9 cellular contexts compared by ENCODE assay signal in genomic region chr15:31342781-31343626, GRCh38. TPM values are rescaled to one million over a fixed set of nuclear protein-coding genes. Genes with fewer than 3 reads are reported as not detected.
A peak's percentile ranks its signal among the peaks of the same experiment; 100 is the strongest.
DNase-seq lines count a peak whose midpoint lies in the region; ATAC-seq and TF ChIP-seq lines count a peak whose summit lies in the region.
"Had no signal": no experiment of that assay in that cellular context is flagged by ENCODE, and none has a peak within 500 bp of the region (broad histone marks: within the 10 kb centered on the region; RNA-seq: fewer than 3 reads in every experiment).

No MANE protein-coding gene starts in this region.

- no peaks in the 10 kb centered on the region for H3K27me3 Mint-ChIP-seq in activated CD4-positive, alpha-beta T cell treated with anti-CD3 and anti-CD28 coated beads, Interleukin-2, amount 10 ng/mL, durations not matched to agents 7 days and 5 days
- H3K27me3 Mint-ChIP-seq in stimulated activated naive B cell treated with anti-CD40 and anti-IgM and Interleukin-4, amounts not matched to agents 10 μg/mL and 1 μg/mL and 100 μg/mL, for 72 hours = no peaks in the 10 kb centered on the region

- H3K36me3 ChIP-seq in right atrium auricular region = peaks cover 3% of the 10 kb centered on the region

- CTCF ChIA-PET in activated CD4-positive, alpha-beta T cell treated with anti-CD3 and anti-CD28 coated beads, Interleukin-2, amount 10 ng/mL, durations not matched to agents 7 days and 5 days (lab: Charles Lee) = interaction anchor here (0.6 to 1.9 kb wide), 5 partner anchors 23 to 147 kb away, joined by 3 to 6 read pairs (median 4); no protein-coding TSS in a partner anchor

- H3K4me1 ChIP-seq in right atrium auricular region = peaks cover 0 to 100% of the 10 kb centered on the region in 2 donors

- H3K36me3 Mint-ChIP-seq in activated CD4-positive, alpha-beta T cell treated with anti-CD3 and anti-CD28 coated beads, Interleukin-2, amount 10 ng/mL, durations not matched to agents 7 days and 5 days (ENCODE audit: low read depth) = peaks cover 54% of the 10 kb centered on the region
- peaks cover 27 to 32% of the 10 kb centered on the region in 2 donors for H3K36me3 Mint-ChIP-seq in stimulated activated naive B cell treated with anti-CD40 and anti-IgM and Interleukin-4, amounts not matched to agents 10 μg/mL and 1 μg/mL and 100 μg/mL, for 72 hours

- H3K27ac Mint-ChIP-seq in activated CD4-positive, alpha-beta T cell treated with anti-CD3 and anti-CD28 coated beads, Interleukin-2, amount 10 ng/mL, durations not matched to agents 7 days and 5 days = peak overlapping the region; percentile 95
- H3K27ac Mint-ChIP-seq in stimulated activated naive B cell treated with anti-CD40 and anti-IgM and Interleukin-4, amounts not matched to agents 10 μg/mL and 1 μg/mL and 100 μg/mL, for 72 hours = peak overlapping the region; percentile 92

- no peak for ATAC-seq in stimulated activated naive B cell treated with anti-CD40 and anti-IgM and Interleukin-4, amounts not matched to agents 10 μg/mL and 1 μg/mL and 100 μg/mL, for 72 hours (replicated peaks)
- ATAC-seq in HG03354 (IDR thresholded peaks at IDR 0.05; ENCODE audit: poor library complexity, severe bottlenecking, unreplicated experiment) = no peak

- TF ChIP-seq CTCF in right atrium auricular region (IDR thresholded peaks at IDR 0.05) = no peak

- H3K4me1 Mint-ChIP-seq in activated CD4-positive, alpha-beta T cell treated with anti-CD3 and anti-CD28 coated beads, Interleukin-2, amount 10 ng/mL, durations not matched to agents 7 days and 5 days = peaks cover 100% of the 10 kb centered on the region
- peaks cover 84 to 100% of the 10 kb centered on the region in 2 donors for H3K4me1 Mint-ChIP-seq in stimulated activated naive B cell treated with anti-CD40 and anti-IgM and Interleukin-4, amounts not matched to agents 10 μg/mL and 1 μg/mL and 100 μg/mL, for 72 hours

- no peaks in the 10 kb centered on the region for H3K9me3 Mint-ChIP-seq in activated CD4-positive, alpha-beta T cell treated with anti-CD3 and anti-CD28 coated beads, Interleukin-2, amount 10 ng/mL, durations not matched to agents 7 days and 5 days
- H3K9me3 Mint-ChIP-seq in stimulated activated naive B cell treated with anti-CD40 and anti-IgM and Interleukin-4, amounts not matched to agents 10 μg/mL and 1 μg/mL and 100 μg/mL, for 72 hours = no peaks in the 10 kb centered on the region

- no peak overlapping the region for H3K4me3 ChIP-seq in right atrium auricular region

- H3K27me3 ChIP-seq in right atrium auricular region = no peaks in the 10 kb centered on the region

- DNase-seq in activated CD4-positive, alpha-beta T cell treated with anti-CD3 and anti-CD28 coated beads for 48 hours = peak; percentile 47
- no peak for DNase-seq in activated CD4-positive, alpha-beta T cell treated with anti-CD3 and anti-CD28 coated beads for 4 hours
- no peak for DNase-seq in activated CD4-positive, alpha-beta T cell treated with anti-CD3 and anti-CD28 coated beads, Interleukin-2, amount 10 ng/mL, durations not matched to agents 7 days and 5 days
- DNase-seq in right atrium auricular region (ENCODE audit: low spot score) (no peak), NCI-H2196 (lab: John Stamatoyannopoulos, UW; ENCODE audit: unreplicated experiment) (no peak), medulla oblongata (ENCODE audit: extremely low spot score) (no peak)
- no peak for DNase-seq in stimulated activated naive B cell treated with anti-CD40 and anti-IgM and Interleukin-4, amounts not matched to agents 10 μg/mL and 1 μg/mL and 100 μg/mL, for 72 hours
- DNase-seq: NCI-H774 had no signal

- no peaks in the 10 kb centered on the region for H3K9me3 ChIP-seq in right atrium auricular region

- H3K4me3 Mint-ChIP-seq in activated CD4-positive, alpha-beta T cell treated with anti-CD3 and anti-CD28 coated beads, Interleukin-2, amount 10 ng/mL, durations not matched to agents 7 days and 5 days = peak overlapping the region; percentile 69
- peak overlapping the region; percentile 40 to 67 for H3K4me3 Mint-ChIP-seq in stimulated activated naive B cell treated with anti-CD40 and anti-IgM and Interleukin-4, amounts not matched to agents 10 μg/mL and 1 μg/mL and 100 μg/mL, for 72 hours

- POLR2A ChIA-PET in activated CD4-positive, alpha-beta T cell treated with anti-CD3 and anti-CD28 coated beads, Interleukin-2, amount 10 ng/mL, durations not matched to agents 7 days and 5 days (lab: Charles Lee) = interaction anchor here (0.6 to 1.0 kb wide), 2 partner anchors 23 to 128 kb away, joined by 3 to 4 read pairs; no protein-coding TSS in a partner anchor

- H3K27ac ChIP-seq in right atrium auricular region = peak overlapping the region; percentile 55 to 96

RNA-seq across cellular contexts. Expression of gene KLF13, which starts 16.4 kb away (rescaled TPM):
- 100 to 1,000 TPM; 235 to 264 TPM for total RNA-seq in activated CD4-positive, alpha-beta T cell treated with anti-CD3 and anti-CD28 coated beads, Interleukin-2, amount 10 ng/mL, durations not matched to agents 7 days and 5 days
- 10 to 100 TPM; 52.8 to 54.6 TPM for total RNA-seq in right atrium auricular region

Comparison
In these comparisons a context has a peak if more than half of its experiments do, and no peak if none do; other contexts are left out.
1. RNA of gene KLF13, which starts 16.4 kb away (total RNA-seq): 235 to 264 TPM in activated CD4-positive, alpha-beta T cell treated with anti-CD3 and anti-CD28 coated beads, Interleukin-2, amount 10 ng/mL, durations not matched to agents 7 days and 5 days; 52.8 to 54.6 TPM in right atrium auricular region; every median in the first group is over 4 times any median in the second.